8 cellular contexts compared by ENCODE assay signal in genomic region chr14:69767369-69767999, GRCh38. TPM values are rescaled to one million over a fixed set of nuclear protein-coding genes. Genes with fewer than 3 reads are reported as not detected.
DNase-seq lines count a peak whose midpoint lies in the region; ATAC-seq and TF ChIP-seq lines count a peak whose summit lies in the region.

No MANE protein-coding gene starts in this region.

- DNase-seq in A172 (ENCODE audit: low spot score): peak; percentile 64
- peak; percentile 97 for DNase-seq in NCI-H2171 (lab: John Stamatoyannopoulos, UW)
- DNase-seq in T47D (ENCODE audit: low read depth in 1 of 2, low spot score in 1 of 2): peak; percentile 92 to 95

- ATAC-seq in GM18861 (IDR thresholded peaks at IDR 0.05; ENCODE audit: unreplicated experiment) (peak; percentile 69), HG03103 (IDR thresholded peaks at IDR 0.05; ENCODE audit: low read depth, unreplicated experiment) (peak; percentile 47)

- TF ChIP-seq CTCF in VCaP (conservative IDR thresholded peaks at IDR 0.05): no peak

- in situ Hi-C loops in T47D (cut with HindIII; ENCODE audit: low pct_unique_long_range_greater_than_20kb, low sequenced_read_pairs): no loop called here

- no peaks in the 10 kb centered on the region for H3K4me1 ChIP-seq in iPS-20b (ENCODE audit: insufficient read depth, low read length)
- H3K4me1 ChIP-seq in skeletal muscle tissue (ENCODE audit: control insufficient read depth in 3 of 3, insufficient read depth in 3 of 3, low read length in 3 of 3): peaks cover 28 to 33% (median 29%) of the 10 kb centered on the region in 3 donors

- H3K36me3 ChIP-seq in iPS-20b (ENCODE audit: insufficient read depth, low read depth, low read length) (peaks cover 51% of the 10 kb centered on the region), skeletal muscle tissue (ENCODE audit: control insufficient read depth in 3 of 3, insufficient read depth in 3 of 3, low read length in 3 of 3) (peaks cover 42 to 44% (median 42%) of the 10 kb centered on the region in 3 donors)

- no peaks in the 10 kb centered on the region for H3K27me3 ChIP-seq in iPS-20b (ENCODE audit: insufficient read depth, low read length)
- no peaks in the 10 kb centered on the region for H3K27me3 ChIP-seq in skeletal muscle tissue (ENCODE audit: control insufficient read depth in 3 of 3, insufficient read depth in 3 of 3, low read length in 3 of 3)

- peak overlapping the region; percentile 99 for H3K27ac ChIP-seq in VCaP
- H3K27ac ChIP-seq in iPS-20b (ENCODE audit: low read length): peak overlapping the region; percentile 99
- H3K27ac ChIP-seq in skeletal muscle tissue (ENCODE audit: low read depth, low read length): peak overlapping the region; percentile 100

- H3K9me3 ChIP-seq in iPS-20b (ENCODE audit: insufficient read depth, low read depth, low read length): no peaks in the 10 kb centered on the region; the same call in 1 of the 2 replicates
- H3K9me3 ChIP-seq in skeletal muscle tissue (ENCODE audit: control insufficient read depth in 3 of 3, low read length in 3 of 3): no peaks in the 10 kb centered on the region

- H3K4me3 ChIP-seq in iPS-20b (ENCODE audit: low read length) (peak overlapping the region; percentile 86), skeletal muscle tissue (ENCODE audit: low read length in 3 of 3) (peak overlapping the region; percentile 99)

- H3K9ac ChIP-seq in iPS-20b (ENCODE audit: low read depth, low read length): peak overlapping the region; percentile 100
- H3K9ac ChIP-seq in skeletal muscle tissue (ENCODE audit: low read depth in 1 of 3, low read length in 3 of 3): peak overlapping the region; percentile 100

RNA-seq across cellular contexts. Expression of gene SRSF5, which starts 0.5 kb away (rescaled TPM):
- total RNA-seq in A172 (2014; rRNA removed; shearing (Covaris generic)): 108 and 142 TPM in 2 replicates
- total RNA-seq in skeletal muscle tissue: 77.2 TPM

RNA-seq across cellular contexts. Expression of gene SLC10A1, which starts 29.6 kb away (rescaled TPM):
- 0.03 TPM in 1 of 2 replicates, not detected in the other for total RNA-seq in A172 (2014; rRNA removed; shearing (Covaris generic))
- not detected for total RNA-seq in skeletal muscle tissue

Comparison
In these comparisons a context has a peak if more than half of its experiments do, and no peak if none do; other contexts are left out.
1. Peak in every context shown above with its lines: DNase-seq, ATAC-seq, H3K4me3 ChIP-seq and H3K27ac ChIP-seq.